In the genomic region with DNA sequence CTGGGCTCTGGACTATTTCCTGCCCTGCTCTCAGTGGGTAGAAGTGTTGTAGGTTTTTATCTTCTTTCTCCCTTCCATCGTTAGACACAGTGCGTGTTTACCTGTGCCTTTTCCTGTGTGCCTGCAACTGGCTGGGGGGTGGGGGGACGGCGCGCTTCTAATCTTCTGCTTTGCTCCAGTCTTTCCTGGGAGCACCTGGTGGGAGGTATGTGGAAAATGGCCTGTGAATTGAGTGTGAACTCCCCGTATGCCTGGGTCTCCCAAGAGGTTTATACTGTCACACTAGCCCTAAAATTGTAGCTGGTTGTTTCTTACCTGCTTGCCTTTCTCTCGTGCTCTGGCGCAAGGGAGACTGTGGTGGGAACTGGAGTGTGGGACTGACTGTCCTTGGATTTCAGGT, we compare ENCODE assay signal across 18 cellular contexts. TPM values are rescaled to one million over a fixed set of nuclear protein-coding genes. Genes with fewer than 3 reads are reported as not detected.
A peak's percentile ranks its signal among the peaks of the same experiment; 100 is the strongest.
DNase-seq lines count a peak whose midpoint lies in the region; ATAC-seq, FAIRE-seq and TF ChIP-seq lines count a peak whose summit lies in the region.
"Had no signal": no experiment of that assay in that cellular context is flagged by ENCODE, and none has a peak within 500 bp of the region (broad histone marks: within the 10 kb centered on the region; RNA-seq: fewer than 3 reads in every experiment).

No MANE protein-coding gene starts in this region.

- intact Hi-C loops in kidney (cut with DNase I) = no loop called here
- intact Hi-C loops in CD4-positive, alpha-beta T cell (cut with DNase I, micrococcal nuclease) = no loop called here

- H3K4me2 ChIP-seq in H1 (ENCODE audit: insufficient read depth in 1 of 2, low read depth in 2 of 2, low read length in 2 of 2) = peak overlapping the region in 1 of 2 experiments; percentile 22; a peak in 1 of 4 replicates

- H3K4ac ChIP-seq in H1 (replicated peaks; ENCODE audit: insufficient read length, low read depth, low read length) = no peak overlapping the region

- H3K4me3 Mint-ChIP-seq in progenitor cell of endocrine pancreas (ENCODE audit: low read depth) = no peak overlapping the region
- H3K4me3 Mint-ChIP-seq in CD4-positive, alpha-beta T cell = no peak overlapping the region

- FAIRE-seq in H1 (lab: Jason Lieb, UNC) (no peak), kidney (lab: Jason Lieb, UNC) (no peak)
- FAIRE-seq: D721Med, HepG2 had no signal

- no peaks in the 10 kb centered on the region for H3K79me1 ChIP-seq in H1 (ENCODE audit: low read depth, low read length)

- peak overlapping the region; percentile 31 for H3K27ac Mint-ChIP-seq in progenitor cell of endocrine pancreas
- H3K27ac Mint-ChIP-seq in CD4-positive, alpha-beta T cell = no peak overlapping the region

- TF ChIP-seq EP300 in H1 (IDR thresholded peaks at IDR 0.05; ENCODE audit: borderline replicate concordance in 1 of 2, low read depth in 2 of 2, low read length in 2 of 2) = no peak

- peaks cover 7% of the 10 kb centered on the region for H3K36me3 Mint-ChIP-seq in progenitor cell of endocrine pancreas (ENCODE audit: insufficient read depth)
- H3K36me3 Mint-ChIP-seq in CD4-positive, alpha-beta T cell (ENCODE audit: low read depth) = peaks cover 90% of the 10 kb centered on the region

- TF ChIP-seq CTCF in H1 (IDR thresholded peaks at IDR 0.05; ENCODE audit: control extremely low read depth in 1 of 3, insufficient read depth in 1 of 3, low read depth in 1 of 3, low read length in 3 of 3) (0 out of 4 replicates have a peak, but pooled peaks of 1 of the 3 experiments have one; percentile 0), kidney (IDR thresholded peaks at IDR 0.05; ENCODE audit: borderline replicate concordance, extremely low read depth, insufficient read depth) (no peak), progenitor cell of endocrine pancreas (IDR thresholded peaks at IDR 0.05; ENCODE audit: unreplicated experiment) (no peak)
- no peak for TF ChIP-seq CTCF in CD4-positive, alpha-beta T cell (IDR thresholded peaks at IDR 0.05)

- peaks cover 2% of the 10 kb centered on the region in 2 experiments for H4K20me1 ChIP-seq in H1 (replicated peaks in 1 of 2; ENCODE audit: control insufficient read depth in 1 of 2, insufficient read depth in 2 of 2, low read length in 2 of 2)

- no peak for ATAC-seq in HG03135 (IDR thresholded peaks at IDR 0.05; ENCODE audit: unreplicated experiment)
- no peak for ATAC-seq in GM21825 (IDR thresholded peaks at IDR 0.05; ENCODE audit: unreplicated experiment)
- no peak for ATAC-seq in CD4-positive, alpha-beta T cell (ENCODE audit: poor library complexity)
- ATAC-seq: HepG2 had no signal

- H3K79me2 ChIP-seq in H1 (ENCODE audit: control insufficient read depth in 1 of 2, insufficient read depth in 2 of 2, low read length in 2 of 2) = peaks cover 0 to 22% of the 10 kb centered on the region in 2 experiments; a peak in 2 of 4 replicates

- H2AFZ ChIP-seq in H1 (ENCODE audit: low read length) = no peak overlapping the region

- 87% methylated on average over 8 of the region's 8 CpGs; no CpG with 5 or more reads in 1 of the 2 experiments for WGBS in H1 (ENCODE audit: extremely low coverage in 1 of 2, insufficient coverage in 1 of 2, insufficient read length in 1 of 2, insufficient replicate concordance in 2 of 2, low coverage in 1 of 2, low lambda C conversion rate in 2 of 2, missing lambda C conversion rate in 1 of 2), 2 experiments

- peak overlapping the region; percentile 31; the same call in 1 of the 2 replicates for H3K27ac ChIP-seq in HUES6 (ENCODE audit: low read depth, low read length)
- H3K27ac ChIP-seq in H1 (ENCODE audit: low read depth, low read length) = peak overlapping the region; percentile 55; the same call in 1 of the 2 replicates
- H3K27ac ChIP-seq in kidney (ENCODE audit: low read depth in 2 of 2, low read length in 2 of 2) = peak overlapping the region; percentile 72 to 80
- no peak overlapping the region for H3K27ac ChIP-seq in CD4-positive, alpha-beta T cell (ENCODE audit: low read depth, low read length)

- no peak overlapping the region; the same call in 1 of the 2 replicates for H2BK12ac ChIP-seq in H1 (ENCODE audit: low read depth, low read length)

- TF ChIP-seq RAD21 in H1 (IDR thresholded peaks at IDR 0.05 in 1 of 2, conservative IDR thresholded peaks at IDR 0.05 in 1 of 2; ENCODE audit: low read depth in 2 of 2, low read length in 2 of 2) = no peak

- H3K23me2 ChIP-seq in H1 (ENCODE audit: low read depth, low read length) = no peaks in the 10 kb centered on the region

- peaks cover 11% of the 10 kb centered on the region for H3K4me1 Mint-ChIP-seq in progenitor cell of endocrine pancreas (ENCODE audit: low read depth)
- peaks cover 30% of the 10 kb centered on the region for H3K4me1 Mint-ChIP-seq in CD4-positive, alpha-beta T cell (ENCODE audit: low read depth)

- no peak overlapping the region for H4K5ac ChIP-seq in H1 (ENCODE audit: insufficient read length, low read depth, low read length)

- peaks cover 8% of the 10 kb centered on the region for H3K4me1 ChIP-seq in HUES6 (ENCODE audit: control insufficient read depth, insufficient read depth, low read length)
- H3K4me1 ChIP-seq in H1 (replicated peaks in 1 of 4; ENCODE audit: control insufficient read depth in 3 of 4, insufficient read depth in 4 of 4, low read length in 3 of 4) = peaks cover 0 to 5% (median 4%) of the 10 kb centered on the region in 4 experiments; a peak in 3 of 7 replicates
- H3K4me1 ChIP-seq in kidney (ENCODE audit: control insufficient read depth in 1 of 2, insufficient read depth in 1 of 2, low read depth in 1 of 2, low read length in 2 of 2) = peaks cover 0 to 2% of the 10 kb centered on the region in 2 donors

- H3K9me3 ChIP-seq in HUES6 (ENCODE audit: control insufficient read depth, insufficient read depth, low read depth, low read length) (no peaks in the 10 kb centered on the region), H1 (ENCODE audit: insufficient read depth in 2 of 2, low read depth in 1 of 2, low read length in 1 of 2) (no peaks in the 10 kb centered on the region), kidney (ENCODE audit: control insufficient read depth in 1 of 2, low read length in 2 of 2) (no peaks in the 10 kb centered on the region)
- no peaks in the 10 kb centered on the region for H3K9me3 ChIP-seq in CD4-positive, alpha-beta T cell (ENCODE audit: control insufficient read depth, low read length)

- H3K4me3 ChIP-seq in HUES6 (ENCODE audit: low read depth, low read length) = no peak overlapping the region
- H3K4me3 ChIP-seq in H1 (ENCODE audit: extremely low read depth in 1 of 4, insufficient read depth in 2 of 4, low read depth in 3 of 4, low read length in 4 of 4) = no peak overlapping the region
- H3K4me3 ChIP-seq in kidney (ENCODE audit: low read length in 2 of 2) = peak overlapping the region; percentile 3 to 29

- CTCF ChIA-PET in H1 (lab: Charles Lee; ENCODE audit: partially characterized antibody) = interaction anchor here (0.6 to 1.7 kb wide), 4 partner anchors 19 to 345 kb away, joined by 3 read pairs; no protein-coding TSS in a partner anchor
- CTCF ChIA-PET in CD4-positive, alpha-beta T cell (lab: Charles Lee) = no interaction called here

- no peak overlapping the region for H3K23ac ChIP-seq in H1 (ENCODE audit: insufficient read length)

- no peak overlapping the region for H3K18ac ChIP-seq in H1 (ENCODE audit: extremely low read depth, low read length)

- H3K9ac ChIP-seq in HUES6 (ENCODE audit: low read length) (no peak overlapping the region), H1 (replicated peaks in 1 of 4; ENCODE audit: extremely low read depth in 1 of 4, low read depth in 3 of 4, low read length in 3 of 4) (no peak overlapping the region), kidney (ENCODE audit: low read length in 2 of 2) (no peak overlapping the region)

- H3K36me3 ChIP-seq in HUES6 (ENCODE audit: control insufficient read depth, insufficient read depth, low read length) (peaks cover 24% of the 10 kb centered on the region), H1 (ENCODE audit: control insufficient read depth in 2 of 4, insufficient read depth in 4 of 4, low read length in 3 of 4) (peaks cover 0 to 18% (median under 1%) of the 10 kb centered on the region in 4 experiments; a peak in 3 of 8 replicates), kidney (ENCODE audit: control insufficient read depth in 1 of 2, insufficient read depth in 2 of 2, low read length in 2 of 2) (peaks cover 0 to 4% of the 10 kb centered on the region in 2 donors)

- TF ChIP-seq POLR2A in H1 (IDR thresholded peaks at IDR 0.05; ENCODE audit: control extremely low read depth in 1 of 2, low read depth in 2 of 2, low read length in 2 of 2) = no peak

- H3K9me3 Mint-ChIP-seq in progenitor cell of endocrine pancreas (ENCODE audit: low read depth) = no peaks in the 10 kb centered on the region
- no peaks in the 10 kb centered on the region for H3K9me3 Mint-ChIP-seq in CD4-positive, alpha-beta T cell

- peak overlapping the region; percentile 61 for H2BK5ac ChIP-seq in H1 (ENCODE audit: low read depth, low read length)

- no peak overlapping the region for H2BK20ac ChIP-seq in H1 (ENCODE audit: low read length)

- H4K91ac ChIP-seq in H1 (replicated peaks; ENCODE audit: insufficient read length, low read length) = no peak overlapping the region

- H3K27me3 Mint-ChIP-seq in progenitor cell of endocrine pancreas = no peaks in the 10 kb centered on the region
- H3K27me3 Mint-ChIP-seq in CD4-positive, alpha-beta T cell = no peaks in the 10 kb centered on the region

- DNase-seq in H1 (ENCODE audit: low read depth in 1 of 2, low spot score in 2 of 2) (no peak), kidney (no peak), progenitor cell of endocrine pancreas (ENCODE audit: low spot score, unreplicated experiment) (no peak)
- no peak for DNase-seq in CD4-positive, alpha-beta T cell
- DNase-seq: ACHN, C1 segment of cervical spinal cord, KG1, NCI-H1694 treated with DMSO at 0.1 percent for 48 hours, NCI-H2107, NCI-H510A, NCI-H774, OCI-M1, SHP77 treated with DMSO at 0.1 percent for 48 hours had no signal

- no peak overlapping the region for H4K8ac ChIP-seq in H1 (ENCODE audit: extremely low read depth, insufficient read depth, low read length)

- no peak overlapping the region for H2BK120ac ChIP-seq in H1 (replicated peaks; ENCODE audit: low read depth, low read length)

- H3K56ac ChIP-seq in H1 (replicated peaks; ENCODE audit: insufficient read length, low read depth, low read length) = no peak overlapping the region

- H2AK5ac ChIP-seq in H1 (ENCODE audit: low read depth, low read length) = no peak overlapping the region

- H3K27me3 ChIP-seq in HUES6 (ENCODE audit: control insufficient read depth, insufficient read depth, low read length) (no peaks in the 10 kb centered on the region), H1 (replicated peaks in 1 of 4; ENCODE audit: control insufficient read depth in 3 of 4, extremely low read depth in 1 of 4, insufficient read depth in 3 of 4, low read length in 3 of 4) (no peaks in the 10 kb centered on the region)
- H3K27me3 ChIP-seq in CD4-positive, alpha-beta T cell (ENCODE audit: control insufficient read depth, insufficient read depth, low read length) = no peaks in the 10 kb centered on the region

- no peak overlapping the region for H2BK15ac ChIP-seq in H1 (ENCODE audit: low read length)

- no peak overlapping the region for H3K14ac ChIP-seq in H1 (ENCODE audit: insufficient read length)

- POLR2A ChIA-PET in H1 (lab: Charles Lee; ENCODE audit: partially characterized antibody) = interaction anchor here (0.7 to 2.6 kb wide), 3 partner anchors 11 to 26 kb away, joined by 3 to 9 read pairs (median 4); a partner anchor contains a TSS
- POLR2A ChIA-PET in CD4-positive, alpha-beta T cell (lab: Charles Lee) = interaction anchor here (1.4 to 1.5 kb wide), 2 partner anchors 16 to 58 kb away, joined by 4 to 6 read pairs; a partner anchor contains a TSS

RNA-seq across cellular contexts. Expression of a gene that starts 15.1 kb away (rescaled TPM):
- 37.0 and 39.1 TPM in 2 replicates for total RNA-seq in H1 (2021; fragmentation: NEBNext Ultra II Directional; extraction: Animal tissue kit (Norgen Biotek cat#: 25700))
- polyA plus RNA-seq in H1 (2011; rRNA removed) (4.9 and 9.6 TPM in 2 replicates), kidney (ENCODE audit: insufficient read depth, low read depth, low replicate concordance) (61.0 TPM)
- polyA plus RNA-seq in H1 (2011; cell fraction: cytosol; rRNA removed) = 20.5 TPM
- 3.0 TPM for polyA plus RNA-seq in H1 (2011; cell fraction: nucleus; rRNA removed)
- polyA plus RNA-seq in H1 (2012, experiment 1 of 2) = 14.5 to 31.7 TPM (median 17.7 TPM) in 4 replicates
- polyA plus RNA-seq in H1 (2012, experiment 2 of 2) = 4.7 TPM
- polyA plus RNA-seq in H1 (2013, experiment 1 of 2) = 73.1 TPM
- 73.0 TPM for polyA plus RNA-seq in H1 (2013, experiment 2 of 2)
- 5.9 and 6.1 TPM in 2 replicates for polyA minus RNA-seq in H1 (2011; rRNA and poly(A)+ RNA removed)
- 4.5 TPM for polyA minus RNA-seq in H1 (2011; cell fraction: cytosol; rRNA and poly(A)+ RNA removed)
- polyA minus RNA-seq in H1 (2011; cell fraction: nucleus; rRNA and poly(A)+ RNA removed) = 15.6 TPM
- total RNA-seq in kidney (29.8 TPM), progenitor cell of endocrine pancreas (25.7 and 32.7 TPM in 2 replicates)
- 10 to 100 TPM; 14.8 to 17.5 TPM for total RNA-seq in CD4-positive, alpha-beta T cell

RNA-seq across cellular contexts. Expression of a gene that starts 58.6 kb away (rescaled TPM):
- total RNA-seq in H1 (2021; fragmentation: NEBNext Ultra II Directional; extraction: Animal tissue kit (Norgen Biotek cat#: 25700)) = 21.9 and 22.4 TPM in 2 replicates
- polyA plus RNA-seq in H1 (2011; rRNA removed) (1.3 and 2.0 TPM in 2 replicates), kidney (ENCODE audit: insufficient read depth, low read depth, low replicate concordance) (5.8 TPM)
- polyA plus RNA-seq in H1 (2011; cell fraction: cytosol; rRNA removed) = 2.0 TPM
- polyA plus RNA-seq in H1 (2011; cell fraction: nucleus; rRNA removed) = 2.2 TPM
- polyA plus RNA-seq in H1 (2012, experiment 1 of 2) = 4.0 to 8.8 TPM (median 5.3 TPM) in 4 replicates
- polyA plus RNA-seq in H1 (2012, experiment 2 of 2) = 0.52 TPM
- 4.1 TPM for polyA plus RNA-seq in H1 (2013, experiment 1 of 2)
- 3.9 TPM for polyA plus RNA-seq in H1 (2013, experiment 2 of 2)
- polyA minus RNA-seq in H1 (2011; rRNA and poly(A)+ RNA removed) = 19.9 and 22.2 TPM in 2 replicates
- 15.3 TPM for polyA minus RNA-seq in H1 (2011; cell fraction: cytosol; rRNA and poly(A)+ RNA removed)
- polyA minus RNA-seq in H1 (2011; cell fraction: nucleus; rRNA and poly(A)+ RNA removed) = 11.5 TPM
- total RNA-seq in kidney (73.3 TPM), progenitor cell of endocrine pancreas (39.7 and 42.4 TPM in 2 replicates)
- total RNA-seq in CD4-positive, alpha-beta T cell = 100 to 1,000 TPM; 216 to 234 TPM

Comparison
In these comparisons a context has a peak if more than half of its experiments do, and no peak if none do; other contexts are left out.
1. H3K4me3 ChIP-seq: peak in kidney (2 of 2); none in HUES6 (single experiment) and H1 (0 of 4).